ENCODE assay signal across 27 cellular contexts in the genomic region with DNA sequence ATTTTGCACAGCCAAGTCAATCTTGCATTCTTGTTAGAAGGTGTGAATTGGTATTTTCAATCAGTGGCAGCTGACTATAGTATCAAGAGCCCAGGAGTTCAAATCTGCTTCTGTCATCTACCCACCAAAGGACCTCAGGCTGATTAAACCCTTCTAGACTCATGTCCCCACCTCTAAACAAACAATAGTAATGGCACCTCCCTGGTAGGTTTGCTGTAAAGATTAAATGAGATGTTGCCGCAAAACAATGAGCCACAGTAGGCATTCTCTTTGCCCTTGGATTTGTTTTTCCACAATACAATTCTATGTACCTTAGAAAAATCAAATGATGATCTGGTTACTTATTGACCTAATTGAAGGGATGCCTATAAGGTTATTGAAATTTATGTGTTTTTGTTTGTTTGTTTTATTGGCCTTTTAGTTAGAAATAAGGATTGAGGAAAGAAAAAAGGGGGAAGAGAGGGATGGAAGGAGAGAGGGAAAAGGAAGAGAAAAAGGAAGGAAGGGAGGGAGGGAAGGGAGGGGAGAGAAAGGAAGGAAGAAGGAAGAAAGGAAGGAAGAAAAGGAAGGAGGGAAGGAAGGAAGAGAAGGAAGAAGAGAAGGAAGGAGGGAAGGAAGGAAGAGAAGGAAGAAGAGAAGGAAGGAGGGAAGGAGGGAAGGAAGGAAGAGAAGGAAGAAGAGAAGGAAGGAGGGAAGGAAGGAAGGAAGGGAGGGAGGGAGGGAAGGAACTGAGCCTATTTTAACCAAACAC.
DNase-seq lines count a peak whose midpoint lies in the region; ATAC-seq and TF ChIP-seq lines count a peak whose summit lies in the region.
"Had no signal": no experiment of that assay in that cellular context is flagged by ENCODE, and none has a peak within 500 bp of the region (broad histone marks: within the 10 kb centered on the region; RNA-seq: fewer than 3 reads in every experiment).

No MANE protein-coding gene starts in this region.

- H3K4me1 ChIP-seq in GM23338 (ENCODE audit: insufficient read depth) (peaks cover 11% of the 10 kb centered on the region), PC-3 (ENCODE audit: insufficient read depth, low read length) (peaks cover 47% of the 10 kb centered on the region), mesendoderm (ENCODE audit: control insufficient read depth, low read depth, low read length) (peaks cover 2% of the 10 kb centered on the region)

- H3K4me2 ChIP-seq in GM23338 (no peak overlapping the region), PC-3 (ENCODE audit: low read length) (peak overlapping the region; percentile 49), mesendoderm (ENCODE audit: low read length) (no peak overlapping the region)

- H3K36me3 Mint-ChIP-seq in GM23338 (ENCODE audit: low read depth), result no peaks in the 10 kb centered on the region
- H3K36me3 Mint-ChIP-seq: activated CD4-positive, alpha-beta memory T cell treated with anti-CD3 and anti-CD28 coated beads for 36 hours; type B pancreatic cell had no signal

- H3K9me3 Mint-ChIP-seq in GM23338, result no peaks in the 10 kb centered on the region
- H3K9me3 Mint-ChIP-seq: activated CD4-positive, alpha-beta memory T cell treated with anti-CD3 and anti-CD28 coated beads for 36 hours; activated T-helper 1 cell treated with anti-CD3 and anti-CD28 coated beads, Interleukin-12 subunit alpha, Interleukin-12 subunit beta, Interleukin-2, Interleukin-4 antibody, amounts not matched to agents 30 ng/mL and 10 ng/mL and 1 ng/mL, durations not matched to agents 14 hours and 24 hours and 36 hours; effector memory CD8-positive, alpha-beta T cell; type B pancreatic cell had no signal

- ATAC-seq in GM23338 (no peak), PC-3 (no peak), GM18511 (IDR thresholded peaks at IDR 0.05; ENCODE audit: unreplicated experiment) (no peak), GM21528 (IDR thresholded peaks at IDR 0.05; ENCODE audit: low FRiP score, unreplicated experiment) (no peak)
- ATAC-seq: effector memory CD8-positive, alpha-beta T cell; esophagus mucosa; heart left ventricle; left ventricle myocardium superior; T-helper 17 cell had no signal

- H3K4me1 Mint-ChIP-seq in GM23338, result peaks cover 16% of the 10 kb centered on the region
- H3K4me1 Mint-ChIP-seq: T-helper 17 cell had no signal

- TF ChIP-seq CTCF in 22Rv1 (IDR thresholded peaks at IDR 0.05) (no peak), GM23338 (conservative IDR thresholded peaks at IDR 0.05; ENCODE audit: low read depth in 2 of 2) (no peak), PC-3 (conservative IDR thresholded peaks at IDR 0.05; ENCODE audit: low read depth, low read length) (no peak)

- CTCF ChIA-PET in PC-3 (lab: Charles Lee), result no interaction called here

- H2BK15ac ChIP-seq in mesendoderm (replicated peaks; ENCODE audit: low read depth), result no peak overlapping the region

- no peak overlapping the region for H2BK120ac ChIP-seq in mesendoderm (ENCODE audit: low read depth, low read length)

- H3K4me3 ChIP-seq in GM23338, result no peak overlapping the region
- no peak overlapping the region for H3K4me3 ChIP-seq in PC-3 (ENCODE audit: low read length)
- H3K4me3 ChIP-seq in mesendoderm (ENCODE audit: low read length), result no peak overlapping the region
- H3K4me3 ChIP-seq: heart left ventricle, sigmoid colon had no signal

- no peaks in the 10 kb centered on the region for H3K9me3 ChIP-seq in PC-3 (ENCODE audit: low read length)
- H3K9me3 ChIP-seq: heart left ventricle, sigmoid colon had no signal

- H3K79me1 ChIP-seq in mesendoderm (ENCODE audit: low read length), result no peaks in the 10 kb centered on the region

- H4K5ac ChIP-seq in mesendoderm (ENCODE audit: low read length), result no peak overlapping the region

- H3K4me3 Mint-ChIP-seq in GM23338, result no peak overlapping the region; the same call in 2 of the 3 replicates
- H3K4me3 Mint-ChIP-seq: activated CD4-positive, alpha-beta memory T cell treated with anti-CD3 and anti-CD28 coated beads for 36 hours; activated T-helper 1 cell treated with anti-CD3 and anti-CD28 coated beads, Interleukin-12 subunit alpha, Interleukin-12 subunit beta, Interleukin-2, Interleukin-4 antibody, amounts not matched to agents 30 ng/mL and 10 ng/mL and 1 ng/mL, durations not matched to agents 14 hours and 24 hours and 36 hours; effector memory CD8-positive, alpha-beta T cell; T-helper 17 cell; type B pancreatic cell had no signal

- H2BK5ac ChIP-seq in mesendoderm (ENCODE audit: low read length), result no peak overlapping the region

- H3K36me3 ChIP-seq in GM23338 (ENCODE audit: insufficient read depth) (no peaks in the 10 kb centered on the region), PC-3 (ENCODE audit: low read depth, low read length) (no peaks in the 10 kb centered on the region), mesendoderm (ENCODE audit: control insufficient read depth, insufficient read depth, low read length) (no peaks in the 10 kb centered on the region)
- H3K36me3 ChIP-seq: heart left ventricle, sigmoid colon had no signal

- H3K79me2 ChIP-seq in GM23338 (replicated peaks; ENCODE audit: insufficient read depth) (no peaks in the 10 kb centered on the region), PC-3 (ENCODE audit: low read length) (no peaks in the 10 kb centered on the region), mesendoderm (ENCODE audit: control insufficient read depth, insufficient read depth, low read length) (no peaks in the 10 kb centered on the region)

- H2AK5ac ChIP-seq in mesendoderm (ENCODE audit: low read length), result no peak overlapping the region

- H2AFZ ChIP-seq in GM23338 (no peak overlapping the region), PC-3 (ENCODE audit: low read length) (no peak overlapping the region)

- no CpG with 5 or more reads among the region's 1 CpG for WGBS in mesendoderm (ENCODE audit: extremely low coverage, insufficient coverage, low lambda C conversion rate)

- H3K9me2 ChIP-seq in GM23338 (ENCODE audit: insufficient read depth) (peaks cover 4% of the 10 kb centered on the region; the same call in 1 of the 2 replicates), PC-3 (replicated peaks; ENCODE audit: low read length) (no peaks in the 10 kb centered on the region)

- H3K56ac ChIP-seq in mesendoderm (ENCODE audit: low read length), result no peak overlapping the region

- BruUV-seq in PC-3 (replicated peaks; lab: Mats Ljungman, UMichigan), result no TSS peak

- H3K18ac ChIP-seq in mesendoderm (ENCODE audit: low read length), result no peak overlapping the region

- DNase-seq in GM23338 (ENCODE audit: low spot score) (peak; percentile 11), PC-3 (no peak), mesendoderm (peak; percentile 31), glomerular visceral epithelial cell (ENCODE audit: extremely low spot score) (no peak)
- no peak for DNase-seq in activated CD8-positive, alpha-beta memory T cell treated with anti-CD3 and anti-CD28 coated beads for 24 hours
- DNase-seq: activated CD4-positive, alpha-beta memory T cell treated with anti-CD3 and anti-CD28 coated beads for 36 hours; activated CD4-positive, alpha-beta T cell treated with anti-CD3 and anti-CD28 coated beads for 1 hour; activated CD8-positive, alpha-beta memory T cell treated with anti-CD3 and anti-CD28 coated beads, Interleukin-2, amount 50 U/mL, for 4 hours; activated naive CD4-positive, alpha-beta T cell treated with Interleukin-2 at 50 U/mL for 16 hours; C1 segment of cervical spinal cord; central memory CD4-positive, alpha-beta T cell; effector memory CD8-positive, alpha-beta T cell; foreskin fibroblast; GF-D8; heart left ventricle; left ventricle myocardium superior; NCI-H524 treated with DMSO at 0.1 percent for 48 hours; Right ventricle myocardium superior; stimulated activated CD4-positive, alpha-beta T cell treated with anti-CD3 and anti-CD28 coated beads, Interleukin-4, amount 100 ng/mL, for 1 hour; T-helper 17 cell had no signal

- POLR2A ChIA-PET in PC-3 (lab: Charles Lee; ENCODE audit: unreplicated experiment), result interaction anchor here (0.6 kb wide), 1 partner anchor 129 kb away, joined by 5 read pairs; no protein-coding TSS in a partner anchor

- H3K9ac ChIP-seq in PC-3 (ENCODE audit: low read length) (no peak overlapping the region), mesendoderm (ENCODE audit: low read length) (no peak overlapping the region)

- H4K20me1 ChIP-seq in GM23338 (replicated peaks; ENCODE audit: insufficient read depth) (no peaks in the 10 kb centered on the region), PC-3 (ENCODE audit: low read length) (no peaks in the 10 kb centered on the region)

- peaks cover 9% of the 10 kb centered on the region for H3F3A ChIP-seq in GM23338 (replicated peaks; ENCODE audit: low read depth)
- H3F3A ChIP-seq in PC-3 (ENCODE audit: low read length, unreplicated experiment), result no peaks in the 10 kb centered on the region

- no peak overlapping the region for H4K8ac ChIP-seq in mesendoderm (ENCODE audit: low read depth, low read length)

- H3K27me3 ChIP-seq in GM23338 (ENCODE audit: insufficient read depth), result peaks cover 9% of the 10 kb centered on the region; the same call in 1 of the 2 replicates
- H3K27me3 ChIP-seq in PC-3 (ENCODE audit: low read length), result no peaks in the 10 kb centered on the region
- no peaks in the 10 kb centered on the region for H3K27me3 ChIP-seq in mesendoderm (ENCODE audit: insufficient read depth, low read length, poor library complexity)
- H3K27me3 ChIP-seq: heart left ventricle, sigmoid colon had no signal

- H3K4ac ChIP-seq in mesendoderm (ENCODE audit: low read depth, low read length), result no peak overlapping the region

- no peak overlapping the region for H3K23ac ChIP-seq in mesendoderm (ENCODE audit: low read length)

- intact Hi-C loops in PC-3 (cut with micrococcal nuclease), result no loop called here

- peaks cover 3% of the 10 kb centered on the region for H3K27me3 Mint-ChIP-seq in GM23338 (ENCODE audit: insufficient read depth, low read depth, poor library complexity)

- H3K27ac ChIP-seq in 22Rv1 (peak overlapping the region; percentile 86), GM23338 (ENCODE audit: low read depth) (no peak overlapping the region), PC-3 (ENCODE audit: low read length) (peak overlapping the region; percentile 6; the same call in 1 of the 2 replicates), mesendoderm (ENCODE audit: low read depth, low read length) (no peak overlapping the region)

- H3K27ac Mint-ChIP-seq in GM23338, result no peak overlapping the region
- H3K27ac Mint-ChIP-seq: activated CD4-positive, alpha-beta memory T cell treated with anti-CD3 and anti-CD28 coated beads for 36 hours; activated T-helper 1 cell treated with anti-CD3 and anti-CD28 coated beads, Interleukin-12 subunit alpha, Interleukin-12 subunit beta, Interleukin-2, Interleukin-4 antibody, amounts not matched to agents 30 ng/mL and 10 ng/mL and 1 ng/mL, durations not matched to agents 14 hours and 24 hours and 36 hours; effector memory CD8-positive, alpha-beta T cell; T-helper 17 cell; type B pancreatic cell had no signal

Comparison
In these comparisons a context has a peak if more than half of its experiments do, and no peak if none do; other contexts are left out.
1. H3K27ac ChIP-seq: peak in 22Rv1 (single experiment) and PC-3 (single experiment); none in GM23338 (single experiment) and mesendoderm (single experiment).
2. DNase-seq: peak in GM23338 (single experiment) and mesendoderm (single experiment); none in PC-3 (single experiment), activated CD8-positive, alpha-beta memory T cell treated with anti-CD3 and anti-CD28 coated beads for 24 hours (single experiment) and glomerular visceral epithelial cell (single experiment).